Comparison of ENCODE assay signal across 8 cellular contexts in genomic region chr7:157851501-157852067, GRCh38.
A peak's percentile ranks its signal among the peaks of the same experiment; 100 is the strongest.
DNase-seq lines count a peak whose midpoint lies in the region; ATAC-seq and TF ChIP-seq lines count a peak whose summit lies in the region.

No MANE protein-coding gene starts in this region.

- H3K4me1 ChIP-seq in mesendoderm (ENCODE audit: control insufficient read depth, low read depth, low read length) (no peaks in the 10 kb centered on the region), SK-N-SH (ENCODE audit: control insufficient read depth in 1 of 2, insufficient read depth in 2 of 2, low read depth in 1 of 2, low read length in 1 of 2) (no peaks in the 10 kb centered on the region; a peak in 1 of 4 replicates)

- peak overlapping the region; percentile 99 for H3K27ac Mint-ChIP-seq in activated naive CD4-positive, alpha-beta T cell treated with anti-CD3 and anti-CD28 coated beads, Interleukin-2, amount 50 U/mL, for 24 hours

- H3K36me3 ChIP-seq in mesendoderm (ENCODE audit: control insufficient read depth, insufficient read depth, low read length) (no peaks in the 10 kb centered on the region), SK-N-SH (replicated peaks in 1 of 2; ENCODE audit: control insufficient read depth in 1 of 2, insufficient read depth in 2 of 2, low read length in 1 of 2) (no peaks in the 10 kb centered on the region)

- peak overlapping the region; percentile 83 for H3K4me3 Mint-ChIP-seq in activated naive CD4-positive, alpha-beta T cell treated with anti-CD3 and anti-CD28 coated beads, Interleukin-2, amount 50 U/mL, for 24 hours

- H3K18ac ChIP-seq in mesendoderm (ENCODE audit: low read length), result no peak overlapping the region

- H2BK5ac ChIP-seq in mesendoderm (ENCODE audit: low read length), result no peak overlapping the region

- no peak overlapping the region for H2AFZ ChIP-seq in SK-N-SH (ENCODE audit: low read depth)

- no peak overlapping the region for H3K23ac ChIP-seq in mesendoderm (ENCODE audit: low read length)

- peaks cover 14% of the 10 kb centered on the region; the same call in 1 of the 2 replicates for H3K9me3 ChIP-seq in SK-N-SH

- POLR2A ChIA-PET in HEK293T (lab: Yijun Ruan, JAX), result no interaction called here
- POLR2A ChIA-PET in SK-N-SH (lab: Yijun Ruan, JAX), result no interaction called here

- H3K9ac ChIP-seq in mesendoderm (ENCODE audit: low read length) (peak overlapping the region; percentile 46), SK-N-SH (no peak overlapping the region)

- H2BK15ac ChIP-seq in mesendoderm (replicated peaks; ENCODE audit: low read depth), result no peak overlapping the region

- no peak overlapping the region for H4K8ac ChIP-seq in mesendoderm (ENCODE audit: low read depth, low read length)

- in situ Hi-C loops in SK-MEL-5 (cut with HindIII; ENCODE audit: low pct_unique_long_range_greater_than_20kb, low sequenced_read_pairs), result no loop called here

- H3K9me3 Mint-ChIP-seq in activated naive CD4-positive, alpha-beta T cell treated with anti-CD3 and anti-CD28 coated beads, Interleukin-2, amount 50 U/mL, for 24 hours, result no peaks in the 10 kb centered on the region

- no peak for ATAC-seq in HG02571 (IDR thresholded peaks at IDR 0.05; ENCODE audit: unreplicated experiment)

- H3K79me2 ChIP-seq in mesendoderm (ENCODE audit: control insufficient read depth, insufficient read depth, low read length) (no peaks in the 10 kb centered on the region), SK-N-SH (ENCODE audit: insufficient read depth) (no peaks in the 10 kb centered on the region)

- H3K27me3 ChIP-seq in mesendoderm (ENCODE audit: insufficient read depth, low read length, poor library complexity) (no peaks in the 10 kb centered on the region), SK-N-SH (ENCODE audit: insufficient read depth) (no peaks in the 10 kb centered on the region)

- peaks cover 22% of the 10 kb centered on the region for H3K4me1 Mint-ChIP-seq in activated naive CD4-positive, alpha-beta T cell treated with anti-CD3 and anti-CD28 coated beads, Interleukin-2, amount 50 U/mL, for 24 hours

- peak; percentile 25 for DNase-seq in HEK293T (ENCODE audit: extremely low spot score)
- DNase-seq in SK-MEL-5 (ENCODE audit: low read depth, low spot score), result peak; percentile 27
- DNase-seq in mesendoderm, result peak; percentile 77
- DNase-seq in stimulated activated CD8-positive, alpha-beta memory T cell treated with anti-CD3 and anti-CD28 coated beads, Interleukin-2, amount 100 ng/mL, for 48 hours (ENCODE audit: low read depth in 2 of 2), result peak; percentile 48 to 68
- DNase-seq in OCI-M2 (lab: John Stamatoyannopoulos, UW; ENCODE audit: unreplicated experiment), result no peak
- DNase-seq in SK-N-SH, result no peak

- H3K56ac ChIP-seq in mesendoderm (ENCODE audit: low read length), result peak overlapping the region; percentile 80

- H3K4me2 ChIP-seq in mesendoderm (ENCODE audit: low read length), result no peak overlapping the region
- H3K4me2 ChIP-seq in SK-N-SH, result no peak overlapping the region

- TF ChIP-seq RAD21 in SK-N-SH (IDR thresholded peaks at IDR 0.05; ENCODE audit: low read length), result no peak

- H3K4ac ChIP-seq in mesendoderm (ENCODE audit: low read depth, low read length), result no peak overlapping the region

- TF ChIP-seq CTCF in SK-N-SH (IDR thresholded peaks at IDR 0.05), result no peak

- H3K36me3 Mint-ChIP-seq in activated naive CD4-positive, alpha-beta T cell treated with anti-CD3 and anti-CD28 coated beads, Interleukin-2, amount 50 U/mL, for 24 hours, result no peaks in the 10 kb centered on the region

- CTCF ChIA-PET in HEK293T (lab: Yijun Ruan, JAX) (no interaction called here), SK-N-SH (lab: Yijun Ruan, JAX) (no interaction called here)

- no peaks in the 10 kb centered on the region for H3K27me3 Mint-ChIP-seq in activated naive CD4-positive, alpha-beta T cell treated with anti-CD3 and anti-CD28 coated beads, Interleukin-2, amount 50 U/mL, for 24 hours

- H3K4me3 ChIP-seq in mesendoderm (ENCODE audit: low read length) (no peak overlapping the region), SK-N-SH (ENCODE audit: low read depth in 2 of 2, low read length in 1 of 2) (no peak overlapping the region)

- no peak for TF ChIP-seq EP300 in SK-N-SH (IDR thresholded peaks at IDR 0.05; ENCODE audit: borderline replicate concordance in 1 of 2, low read depth in 1 of 2, low read length in 1 of 2)

- no CpG with 5 or more reads among the region's 20 CpGs for WGBS in mesendoderm (ENCODE audit: extremely low coverage, insufficient coverage, low lambda C conversion rate)
- WGBS in SK-N-SH (ENCODE audit: low lambda C conversion rate), result 50% methylated on average over 20 of the region's 20 CpGs

- H4K5ac ChIP-seq in mesendoderm (ENCODE audit: low read length), result no peak overlapping the region

- no peaks in the 10 kb centered on the region for H3K79me1 ChIP-seq in mesendoderm (ENCODE audit: low read length)

- H2BK120ac ChIP-seq in mesendoderm (ENCODE audit: low read depth, low read length), result no peak overlapping the region

- H4K20me1 ChIP-seq in SK-N-SH (ENCODE audit: insufficient read depth), result no peaks in the 10 kb centered on the region

- H3F3A ChIP-seq in SK-N-SH (replicated peaks; ENCODE audit: insufficient read depth), result no peaks in the 10 kb centered on the region

- no peaks in the 10 kb centered on the region for H3K9me2 ChIP-seq in SK-N-SH

- H3K27ac ChIP-seq in mesendoderm (ENCODE audit: low read depth, low read length) (no peak overlapping the region), SK-N-SH (ENCODE audit: low read depth in 2 of 2, low read length in 1 of 2) (no peak overlapping the region)

- H2AK5ac ChIP-seq in mesendoderm (ENCODE audit: low read length), result no peak overlapping the region

TF ChIP-seq in HEK293T, 16 proteins besides CTCF, POLR2A, EP300 and RAD21:
- TF ChIP-seq TARDBP (IDR thresholded peaks at IDR 0.05) (no peak), CTBP1 (IDR thresholded peaks at IDR 0.05; ENCODE audit: borderline replicate concordance) (no peak), HDGF (IDR thresholded peaks at IDR 0.05; ENCODE audit: borderline replicate concordance) (no peak)

TF ChIP-seq in SK-N-SH, 30 proteins besides CTCF, POLR2A, EP300 and RAD21:
- TF ChIP-seq, protein P1, sequence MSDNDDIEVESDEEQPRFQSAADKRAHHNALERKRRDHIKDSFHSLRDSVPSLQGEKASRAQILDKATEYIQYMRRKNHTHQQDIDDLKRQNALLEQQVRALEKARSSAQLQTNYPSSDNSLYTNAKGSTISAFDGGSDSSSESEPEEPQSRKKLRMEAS (IDR thresholded peaks at IDR 0.05; ENCODE audit: low read depth), result no peak
- TF ChIP-seq FOXM1 (IDR thresholded peaks at IDR 0.05; ENCODE audit: low read depth) (no peak), MEF2A (IDR thresholded peaks at IDR 0.05; ENCODE audit: borderline replicate concordance, low read depth) (no peak), TAF1 (IDR thresholded peaks at IDR 0.05; ENCODE audit: borderline replicate concordance, low read depth, low read length) (no peak), FOXJ3 (CRISPR knock-in tag; IDR thresholded peaks at IDR 0.05) (no peak), YY1 (IDR thresholded peaks at IDR 0.05; ENCODE audit: low read depth) (no peak), RXRA (IDR thresholded peaks at IDR 0.05; ENCODE audit: borderline replicate concordance, low read depth) (no peak), POLR2AphosphoS5 (IDR thresholded peaks at IDR 0.05; ENCODE audit: low read depth, low read length) (no peak), TCF12 (IDR thresholded peaks at IDR 0.05) (no peak), RFX5 (IDR thresholded peaks at IDR 0.05; ENCODE audit: low read length) (no peak), TEAD4 (IDR thresholded peaks at IDR 0.05; ENCODE audit: borderline replicate concordance, insufficient read depth) (no peak)
TF ChIP-seq in SK-N-SH: peak in this region for 0.

Comparison
In these comparisons a context has a peak if more than half of its experiments do, and no peak if none do; other contexts are left out.
1. DNase-seq: peak in HEK293T (single experiment), SK-MEL-5 (single experiment), mesendoderm (single experiment) and stimulated activated CD8-positive, alpha-beta memory T cell treated with anti-CD3 and anti-CD28 coated beads, Interleukin-2, amount 100 ng/mL, for 48 hours (2 of 2); none in OCI-M2 (single experiment) and SK-N-SH (single experiment).